In the genomic region with DNA sequence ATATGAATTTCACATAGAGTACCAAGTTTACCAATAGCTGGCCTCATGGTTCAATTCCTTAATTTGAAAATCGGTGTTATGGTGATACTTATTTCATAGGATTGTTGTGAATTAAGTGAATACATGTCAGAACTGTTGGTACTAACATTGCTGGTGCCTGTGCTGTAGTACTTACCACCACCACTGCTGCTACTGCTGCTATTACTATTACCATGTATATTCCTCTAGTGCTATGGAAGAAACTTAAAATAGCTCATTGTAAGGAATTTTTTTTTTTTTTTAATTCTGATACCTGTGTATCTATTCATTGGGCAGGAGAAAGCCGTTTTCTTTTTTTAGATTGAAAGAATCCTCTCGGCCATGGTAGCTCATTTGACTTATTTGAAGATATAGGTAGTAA, we compare ENCODE assay signal across 1 cellular context.
TF ChIP-seq lines count a peak whose summit lies in the region.

No MANE protein-coding gene starts in this region.

TF ChIP-seq in GM23338, 12 proteins besides CTCF, POLR2A, EP300 and RAD21 (continued from another document):
- TF ChIP-seq, protein P1, sequence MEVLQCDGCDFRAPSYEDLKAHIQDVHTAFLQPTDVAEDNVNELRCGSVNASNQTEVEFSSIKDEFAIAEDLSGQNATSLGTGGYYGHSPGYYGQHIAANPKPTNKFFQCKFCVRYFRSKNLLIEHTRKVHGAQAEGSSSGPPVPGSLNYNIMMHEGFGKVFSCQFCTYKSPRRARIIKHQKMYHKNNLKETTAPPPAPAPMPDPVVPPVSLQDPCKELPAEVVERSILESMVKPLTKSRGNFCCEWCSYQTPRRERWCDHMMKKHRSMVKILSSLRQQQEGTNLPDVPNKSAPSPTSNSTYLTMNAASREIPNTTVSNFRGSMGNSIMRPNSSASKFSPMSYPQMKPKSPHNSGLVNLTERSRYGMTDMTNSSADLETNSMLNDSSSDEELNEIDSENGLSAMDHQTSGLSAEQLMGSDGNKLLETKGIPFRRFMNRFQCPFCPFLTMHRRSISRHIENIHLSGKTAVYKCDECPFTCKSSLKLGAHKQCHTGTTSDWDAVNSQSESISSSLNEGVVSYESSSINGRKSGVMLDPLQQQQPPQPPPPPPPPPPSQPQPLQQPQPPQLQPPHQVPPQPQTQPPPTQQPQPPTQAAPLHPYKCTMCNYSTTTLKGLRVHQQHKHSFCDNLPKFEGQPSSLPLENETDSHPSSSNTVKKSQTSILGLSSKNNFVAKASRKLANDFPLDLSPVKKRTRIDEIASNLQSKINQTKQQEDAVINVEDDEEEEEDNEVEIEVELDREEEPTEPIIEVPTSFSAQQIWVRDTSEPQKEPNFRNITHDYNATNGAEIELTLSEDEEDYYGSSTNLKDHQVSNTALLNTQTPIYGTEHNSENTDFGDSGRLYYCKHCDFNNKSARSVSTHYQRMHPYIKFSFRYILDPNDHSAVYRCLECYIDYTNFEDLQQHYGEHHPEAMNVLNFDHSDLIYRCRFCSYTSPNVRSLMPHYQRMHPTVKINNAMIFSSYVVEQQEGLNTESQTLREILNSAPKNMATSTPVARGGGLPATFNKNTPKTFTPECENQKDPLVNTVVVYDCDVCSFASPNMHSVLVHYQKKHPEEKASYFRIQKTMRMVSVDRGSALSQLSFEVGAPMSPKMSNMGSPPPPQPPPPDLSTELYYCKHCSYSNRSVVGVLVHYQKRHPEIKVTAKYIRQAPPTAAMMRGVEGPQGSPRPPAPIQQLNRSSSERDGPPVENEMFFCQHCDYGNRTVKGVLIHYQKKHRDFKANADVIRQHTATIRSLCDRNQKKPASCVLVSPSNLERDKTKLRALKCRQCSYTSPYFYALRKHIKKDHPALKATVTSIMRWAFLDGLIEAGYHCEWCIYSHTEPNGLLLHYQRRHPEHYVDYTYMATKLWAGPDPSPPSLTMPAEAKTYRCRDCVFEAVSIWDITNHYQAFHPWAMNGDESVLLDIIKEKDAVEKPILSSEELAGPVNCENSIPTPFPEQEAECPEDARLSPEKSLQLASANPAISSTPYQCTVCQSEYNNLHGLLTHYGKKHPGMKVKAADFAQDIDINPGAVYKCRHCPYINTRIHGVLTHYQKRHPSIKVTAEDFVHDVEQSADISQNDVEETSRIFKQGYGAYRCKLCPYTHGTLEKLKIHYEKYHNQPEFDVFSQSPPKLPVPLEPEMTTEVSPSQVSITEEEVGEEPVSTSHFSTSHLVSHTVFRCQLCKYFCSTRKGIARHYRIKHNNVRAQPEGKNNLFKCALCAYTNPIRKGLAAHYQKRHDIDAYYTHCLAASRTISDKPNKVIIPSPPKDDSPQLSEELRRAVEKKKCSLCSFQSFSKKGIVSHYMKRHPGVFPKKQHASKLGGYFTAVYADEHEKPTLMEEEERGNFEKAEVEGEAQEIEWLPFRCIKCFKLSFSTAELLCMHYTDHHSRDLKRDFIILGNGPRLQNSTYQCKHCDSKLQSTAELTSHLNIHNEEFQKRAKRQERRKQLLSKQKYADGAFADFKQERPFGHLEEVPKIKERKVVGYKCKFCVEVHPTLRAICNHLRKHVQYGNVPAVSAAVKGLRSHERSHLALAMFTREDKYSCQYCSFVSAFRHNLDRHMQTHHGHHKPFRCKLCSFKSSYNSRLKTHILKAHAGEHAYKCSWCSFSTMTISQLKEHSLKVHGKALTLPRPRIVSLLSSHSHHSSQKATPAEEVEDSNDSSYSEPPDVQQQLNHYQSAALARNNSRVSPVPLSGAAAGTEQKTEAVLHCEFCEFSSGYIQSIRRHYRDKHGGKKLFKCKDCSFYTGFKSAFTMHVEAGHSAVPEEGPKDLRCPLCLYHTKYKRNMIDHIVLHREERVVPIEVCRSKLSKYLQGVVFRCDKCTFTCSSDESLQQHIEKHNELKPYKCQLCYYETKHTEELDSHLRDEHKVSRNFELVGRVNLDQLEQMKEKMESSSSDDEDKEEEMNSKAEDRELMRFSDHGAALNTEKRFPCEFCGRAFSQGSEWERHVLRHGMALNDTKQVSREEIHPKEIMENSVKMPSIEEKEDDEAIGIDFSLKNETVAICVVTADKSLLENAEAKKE (CRISPR knock-in tag; IDR thresholded peaks at IDR 0.05): no peak
- TF ChIP-seq, protein P2, sequence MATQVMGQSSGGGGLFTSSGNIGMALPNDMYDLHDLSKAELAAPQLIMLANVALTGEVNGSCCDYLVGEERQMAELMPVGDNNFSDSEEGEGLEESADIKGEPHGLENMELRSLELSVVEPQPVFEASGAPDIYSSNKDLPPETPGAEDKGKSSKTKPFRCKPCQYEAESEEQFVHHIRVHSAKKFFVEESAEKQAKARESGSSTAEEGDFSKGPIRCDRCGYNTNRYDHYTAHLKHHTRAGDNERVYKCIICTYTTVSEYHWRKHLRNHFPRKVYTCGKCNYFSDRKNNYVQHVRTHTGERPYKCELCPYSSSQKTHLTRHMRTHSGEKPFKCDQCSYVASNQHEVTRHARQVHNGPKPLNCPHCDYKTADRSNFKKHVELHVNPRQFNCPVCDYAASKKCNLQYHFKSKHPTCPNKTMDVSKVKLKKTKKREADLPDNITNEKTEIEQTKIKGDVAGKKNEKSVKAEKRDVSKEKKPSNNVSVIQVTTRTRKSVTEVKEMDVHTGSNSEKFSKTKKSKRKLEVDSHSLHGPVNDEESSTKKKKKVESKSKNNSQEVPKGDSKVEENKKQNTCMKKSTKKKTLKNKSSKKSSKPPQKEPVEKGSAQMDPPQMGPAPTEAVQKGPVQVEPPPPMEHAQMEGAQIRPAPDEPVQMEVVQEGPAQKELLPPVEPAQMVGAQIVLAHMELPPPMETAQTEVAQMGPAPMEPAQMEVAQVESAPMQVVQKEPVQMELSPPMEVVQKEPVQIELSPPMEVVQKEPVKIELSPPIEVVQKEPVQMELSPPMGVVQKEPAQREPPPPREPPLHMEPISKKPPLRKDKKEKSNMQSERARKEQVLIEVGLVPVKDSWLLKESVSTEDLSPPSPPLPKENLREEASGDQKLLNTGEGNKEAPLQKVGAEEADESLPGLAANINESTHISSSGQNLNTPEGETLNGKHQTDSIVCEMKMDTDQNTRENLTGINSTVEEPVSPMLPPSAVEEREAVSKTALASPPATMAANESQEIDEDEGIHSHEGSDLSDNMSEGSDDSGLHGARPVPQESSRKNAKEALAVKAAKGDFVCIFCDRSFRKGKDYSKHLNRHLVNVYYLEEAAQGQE (IDR thresholded peaks at IDR 0.05; ENCODE audit: unreplicated experiment): no peak
- TF ChIP-seq ZNF114 (CRISPR knock-in tag; IDR thresholded peaks at IDR 0.05) (no peak), POLR2AphosphoS5 (IDR thresholded peaks at IDR 0.05; ENCODE audit: low read depth) (no peak), EZH2phosphoT487 (IDR thresholded peaks at IDR 0.05; ENCODE audit: unreplicated experiment) (no peak), CREB1 (CRISPR knock-in tag; IDR thresholded peaks at IDR 0.05; ENCODE audit: low read depth) (no peak), EZH2 (IDR thresholded peaks at IDR 0.05; ENCODE audit: low read depth, unreplicated experiment) (no peak), JUNB (IDR thresholded peaks at IDR 0.05; ENCODE audit: unreplicated experiment) (no peak)
- TF ChIP-seq, protein P3, sequence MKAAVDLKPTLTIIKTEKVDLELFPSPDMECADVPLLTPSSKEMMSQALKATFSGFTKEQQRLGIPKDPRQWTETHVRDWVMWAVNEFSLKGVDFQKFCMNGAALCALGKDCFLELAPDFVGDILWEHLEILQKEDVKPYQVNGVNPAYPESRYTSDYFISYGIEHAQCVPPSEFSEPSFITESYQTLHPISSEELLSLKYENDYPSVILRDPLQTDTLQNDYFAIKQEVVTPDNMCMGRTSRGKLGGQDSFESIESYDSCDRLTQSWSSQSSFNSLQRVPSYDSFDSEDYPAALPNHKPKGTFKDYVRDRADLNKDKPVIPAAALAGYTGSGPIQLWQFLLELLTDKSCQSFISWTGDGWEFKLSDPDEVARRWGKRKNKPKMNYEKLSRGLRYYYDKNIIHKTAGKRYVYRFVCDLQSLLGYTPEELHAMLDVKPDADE (IDR thresholded peaks at IDR 0.05): no peak
